In the genomic region with DNA sequence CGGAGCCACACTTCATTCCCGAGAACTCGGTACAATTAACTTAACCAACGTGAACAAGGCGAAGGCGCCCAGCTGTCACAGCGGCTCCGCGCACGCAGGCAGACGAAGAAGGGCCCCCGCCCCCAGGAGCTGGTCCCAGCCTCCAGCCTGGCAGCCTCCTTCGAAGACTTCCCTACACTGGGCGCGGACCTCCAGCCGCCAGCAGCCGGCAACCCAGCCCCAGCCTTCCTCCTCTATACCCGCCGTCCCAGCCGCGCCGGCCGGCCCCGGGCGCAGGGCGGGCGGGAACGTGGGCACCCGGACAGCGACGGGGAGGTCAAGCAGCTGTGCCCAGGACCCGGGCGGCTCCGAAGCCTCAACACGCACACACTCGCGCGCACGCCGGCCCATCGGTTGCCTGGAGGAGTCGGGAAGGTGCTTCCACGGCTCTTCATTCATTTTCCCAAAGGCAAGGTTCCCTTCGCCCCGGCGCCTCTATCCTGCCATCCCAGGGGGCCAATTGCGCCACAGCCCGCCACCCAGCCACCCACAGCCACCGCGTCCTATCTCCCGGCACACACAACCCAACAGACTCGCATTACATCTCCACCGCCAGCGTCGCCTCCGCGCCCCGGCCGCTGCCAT, we compare ENCODE assay signal across 8 cellular contexts. TPM values are rescaled to one million over a fixed set of nuclear protein-coding genes. Genes with fewer than 3 reads are reported as not detected.
DNase-seq lines count a peak whose midpoint lies in the region; ATAC-seq and TF ChIP-seq lines count a peak whose summit lies in the region.

No MANE protein-coding gene starts in this region.

- H3K9ac ChIP-seq in smooth muscle cell (ENCODE audit: low read depth): peak overlapping the region; percentile 85

- H3K4me1 Mint-ChIP-seq in activated T-cell treated with anti-CD3 and anti-CD28 coated beads, Interleukin-2, amount 50 U/mL, for 24 hours (ENCODE audit: low read depth): no peaks in the 10 kb centered on the region

- H2AFZ ChIP-seq in smooth muscle cell (ENCODE audit: low read depth): peak overlapping the region; percentile 33

- H3K27me3 Mint-ChIP-seq in activated T-cell treated with anti-CD3 and anti-CD28 coated beads, Interleukin-2, amount 50 U/mL, for 24 hours: peaks cover 76% of the 10 kb centered on the region

- 3% methylated on average over 44 of the region's 59 CpGs for WGBS in smooth muscle cell (ENCODE audit: low lambda C conversion rate)

- peak overlapping the region; percentile 65 for H3K4me3 ChIP-seq in astrocyte of the spinal cord (ENCODE audit: low read depth, low read length)
- H3K4me3 ChIP-seq in smooth muscle cell: peak overlapping the region; percentile 79

- no peaks in the 10 kb centered on the region for H3F3A ChIP-seq in smooth muscle cell (ENCODE audit: low read depth)

- no peak for ATAC-seq in GM19023 (IDR thresholded peaks at IDR 0.05; ENCODE audit: unreplicated experiment)

- H3K9me3 Mint-ChIP-seq in activated T-cell treated with anti-CD3 and anti-CD28 coated beads, Interleukin-2, amount 50 U/mL, for 24 hours: peaks cover 5% of the 10 kb centered on the region

- H3K9me3 ChIP-seq in smooth muscle cell (replicated peaks; ENCODE audit: low read depth): no peaks in the 10 kb centered on the region

- no peak overlapping the region for H3K27ac ChIP-seq in smooth muscle cell (ENCODE audit: low read depth)

- TF ChIP-seq CTCF in astrocyte of the spinal cord (IDR thresholded peaks at IDR 0.05; ENCODE audit: low read depth, low read length) (no peak), smooth muscle cell (IDR thresholded peaks at IDR 0.05; ENCODE audit: borderline replicate concordance, insufficient read depth, poor library complexity, severe bottlenecking) (no peak)

- no peaks in the 10 kb centered on the region for H3K27me3 ChIP-seq in smooth muscle cell (ENCODE audit: low read depth)

- no peak for DNase-seq in activated T-cell treated with anti-CD3 and anti-CD28 coated beads, Interleukin-2, amount 50 U/mL, for 24 hours
- no peak for DNase-seq in activated T-cell treated with anti-CD3 and anti-CD28 coated beads, Interleukin-2, amount 50 U/mL, for 1 hour
- DNase-seq in astrocyte of the spinal cord (ENCODE audit: low read depth, low spot score) (peak; percentile 32), islet precursor cell (peak; percentile 71), smooth muscle cell (lab: John Stamatoyannopoulos, UW; ENCODE audit: unreplicated experiment) (no peak), DMS79 treated with DMSO at 0.1 percent for 48 hours (lab: John Stamatoyannopoulos, UW) (no peak), NCI-H2107 treated with DMSO at 0.1 percent for 48 hours (lab: John Stamatoyannopoulos, UW; ENCODE audit: unreplicated experiment) (no peak)

- H3K79me2 ChIP-seq in smooth muscle cell (ENCODE audit: low read depth): peaks cover 12% of the 10 kb centered on the region

- H3K4me1 ChIP-seq in smooth muscle cell (ENCODE audit: low read depth): peaks cover 4% of the 10 kb centered on the region

- H4K20me1 ChIP-seq in smooth muscle cell (ENCODE audit: low read depth): peaks cover 54% of the 10 kb centered on the region

- H3K4me2 ChIP-seq in smooth muscle cell: peak overlapping the region; percentile 96

- H3K36me3 Mint-ChIP-seq in activated T-cell treated with anti-CD3 and anti-CD28 coated beads, Interleukin-2, amount 50 U/mL, for 24 hours (ENCODE audit: low read depth): no peaks in the 10 kb centered on the region

- H3K27ac Mint-ChIP-seq in activated T-cell treated with anti-CD3 and anti-CD28 coated beads, Interleukin-2, amount 50 U/mL, for 24 hours: no peak overlapping the region

- in situ Hi-C loops in astrocyte of the spinal cord (cut with HindIII; ENCODE audit: low sequenced_read_pairs): no loop called here

- no peaks in the 10 kb centered on the region for H3K36me3 ChIP-seq in smooth muscle cell (ENCODE audit: low read depth)

- H3K4me3 Mint-ChIP-seq in activated T-cell treated with anti-CD3 and anti-CD28 coated beads, Interleukin-2, amount 50 U/mL, for 24 hours: peak overlapping the region; percentile 63

RNA-seq across cellular contexts. Expression of a gene that starts 1.6 kb away (rescaled TPM):
- 20.4 and 30.3 TPM in 2 replicates for total RNA-seq in smooth muscle cell
- 11.4 and 14.1 TPM in 2 replicates for polyA plus RNA-seq in smooth muscle cell

Comparison
In these comparisons a context has a peak if more than half of its experiments do, and no peak if none do; other contexts are left out.
1. DNase-seq: peak in astrocyte of the spinal cord (single experiment) and islet precursor cell (single experiment); none in activated T-cell treated with anti-CD3 and anti-CD28 coated beads, Interleukin-2, amount 50 U/mL, for 24 hours (single experiment), activated T-cell treated with anti-CD3 and anti-CD28 coated beads, Interleukin-2, amount 50 U/mL, for 1 hour (single experiment), smooth muscle cell (single experiment), DMS79 treated with DMSO at 0.1 percent for 48 hours (single experiment) and NCI-H2107 treated with DMSO at 0.1 percent for 48 hours (single experiment).